1 cellular context compared by ENCODE assay signal in genomic region chr15:57329582-57330367, GRCh38.
TF ChIP-seq lines count a peak whose summit lies in the region.

No MANE protein-coding gene starts in this region.

TF ChIP-seq in GM23338, 12 proteins besides CTCF, POLR2A, EP300 and RAD21:
- TF ChIP-seq ZNF462 (CRISPR knock-in tag; IDR thresholded peaks at IDR 0.05), result no peak
- no peak for TF ChIP-seq NANOG (IDR thresholded peaks at IDR 0.05; ENCODE audit: borderline replicate concordance)
- TF ChIP-seq, protein P1, sequence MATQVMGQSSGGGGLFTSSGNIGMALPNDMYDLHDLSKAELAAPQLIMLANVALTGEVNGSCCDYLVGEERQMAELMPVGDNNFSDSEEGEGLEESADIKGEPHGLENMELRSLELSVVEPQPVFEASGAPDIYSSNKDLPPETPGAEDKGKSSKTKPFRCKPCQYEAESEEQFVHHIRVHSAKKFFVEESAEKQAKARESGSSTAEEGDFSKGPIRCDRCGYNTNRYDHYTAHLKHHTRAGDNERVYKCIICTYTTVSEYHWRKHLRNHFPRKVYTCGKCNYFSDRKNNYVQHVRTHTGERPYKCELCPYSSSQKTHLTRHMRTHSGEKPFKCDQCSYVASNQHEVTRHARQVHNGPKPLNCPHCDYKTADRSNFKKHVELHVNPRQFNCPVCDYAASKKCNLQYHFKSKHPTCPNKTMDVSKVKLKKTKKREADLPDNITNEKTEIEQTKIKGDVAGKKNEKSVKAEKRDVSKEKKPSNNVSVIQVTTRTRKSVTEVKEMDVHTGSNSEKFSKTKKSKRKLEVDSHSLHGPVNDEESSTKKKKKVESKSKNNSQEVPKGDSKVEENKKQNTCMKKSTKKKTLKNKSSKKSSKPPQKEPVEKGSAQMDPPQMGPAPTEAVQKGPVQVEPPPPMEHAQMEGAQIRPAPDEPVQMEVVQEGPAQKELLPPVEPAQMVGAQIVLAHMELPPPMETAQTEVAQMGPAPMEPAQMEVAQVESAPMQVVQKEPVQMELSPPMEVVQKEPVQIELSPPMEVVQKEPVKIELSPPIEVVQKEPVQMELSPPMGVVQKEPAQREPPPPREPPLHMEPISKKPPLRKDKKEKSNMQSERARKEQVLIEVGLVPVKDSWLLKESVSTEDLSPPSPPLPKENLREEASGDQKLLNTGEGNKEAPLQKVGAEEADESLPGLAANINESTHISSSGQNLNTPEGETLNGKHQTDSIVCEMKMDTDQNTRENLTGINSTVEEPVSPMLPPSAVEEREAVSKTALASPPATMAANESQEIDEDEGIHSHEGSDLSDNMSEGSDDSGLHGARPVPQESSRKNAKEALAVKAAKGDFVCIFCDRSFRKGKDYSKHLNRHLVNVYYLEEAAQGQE (IDR thresholded peaks at IDR 0.05; ENCODE audit: unreplicated experiment), result no peak
- no peak for TF ChIP-seq EZH2phosphoT487 (IDR thresholded peaks at IDR 0.05; ENCODE audit: unreplicated experiment)
- no peak for TF ChIP-seq ZNF114 (CRISPR knock-in tag; IDR thresholded peaks at IDR 0.05)
- TF ChIP-seq ZNF331 (CRISPR knock-in tag; IDR thresholded peaks at IDR 0.05; ENCODE audit: low read depth), result no peak
- no peak for TF ChIP-seq JUNB (IDR thresholded peaks at IDR 0.05; ENCODE audit: unreplicated experiment)
- TF ChIP-seq, protein P2, sequence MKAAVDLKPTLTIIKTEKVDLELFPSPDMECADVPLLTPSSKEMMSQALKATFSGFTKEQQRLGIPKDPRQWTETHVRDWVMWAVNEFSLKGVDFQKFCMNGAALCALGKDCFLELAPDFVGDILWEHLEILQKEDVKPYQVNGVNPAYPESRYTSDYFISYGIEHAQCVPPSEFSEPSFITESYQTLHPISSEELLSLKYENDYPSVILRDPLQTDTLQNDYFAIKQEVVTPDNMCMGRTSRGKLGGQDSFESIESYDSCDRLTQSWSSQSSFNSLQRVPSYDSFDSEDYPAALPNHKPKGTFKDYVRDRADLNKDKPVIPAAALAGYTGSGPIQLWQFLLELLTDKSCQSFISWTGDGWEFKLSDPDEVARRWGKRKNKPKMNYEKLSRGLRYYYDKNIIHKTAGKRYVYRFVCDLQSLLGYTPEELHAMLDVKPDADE (IDR thresholded peaks at IDR 0.05), result no peak
- TF ChIP-seq STAT1 (IDR thresholded peaks at IDR 0.05; ENCODE audit: unreplicated experiment), result no peak
- TF ChIP-seq EZH2 (IDR thresholded peaks at IDR 0.05; ENCODE audit: low read depth, unreplicated experiment), result no peak
- TF ChIP-seq CREB1 (CRISPR knock-in tag; IDR thresholded peaks at IDR 0.05; ENCODE audit: low read depth), result no peak
